Comparison of ENCODE assay signal across 11 cellular contexts in genomic region chr15:66692808-66693596, GRCh38. TPM values are rescaled to one million over a fixed set of nuclear protein-coding genes. Genes with fewer than 3 reads are reported as not detected.
DNase-seq lines count a peak whose midpoint lies in the region; ATAC-seq and TF ChIP-seq lines count a peak whose summit lies in the region.
"Had no signal": no experiment of that assay in that cellular context is flagged by ENCODE, and none has a peak within 500 bp of the region (broad histone marks: within the 10 kb centered on the region; RNA-seq: fewer than 3 reads in every experiment).

No MANE protein-coding gene starts in this region.

- TF ChIP-seq POLR2A in Raji (IDR thresholded peaks at IDR 0.05; ENCODE audit: insufficient read depth, low read depth, low read length) (peak; percentile 38; the same call in 1 of the 2 replicates), esophagus muscularis mucosa (IDR thresholded peaks at IDR 0.05; ENCODE audit: low read depth) (no peak)

- 73 to 82% methylated on average over 6 of the region's 6 CpGs for WGBS in heart right ventricle, 2 donors
- WGBS in esophagus muscularis mucosa = 57% methylated on average over 6 of the region's 6 CpGs

- TF ChIP-seq CTCF in heart right ventricle (IDR thresholded peaks at IDR 0.05) = no peak
- no peak for TF ChIP-seq CTCF in esophagus muscularis mucosa (IDR thresholded peaks at IDR 0.05)

- no peak overlapping the region for H3K4me3 ChIP-seq in heart right ventricle
- no peak overlapping the region for H3K4me3 ChIP-seq in esophagus muscularis mucosa

- H3K36me3 ChIP-seq in heart right ventricle (no peaks in the 10 kb centered on the region), esophagus muscularis mucosa (no peaks in the 10 kb centered on the region)

- peak overlapping the region; percentile 90 to 91 for H3K27ac Mint-ChIP-seq in stimulated activated naive CD8-positive, alpha-beta T cell treated with anti-CD3 and anti-CD28 coated beads, Interleukin-15, amount 100 ng/mL, for 72 hours

- H3K4me1 Mint-ChIP-seq in stimulated activated naive CD8-positive, alpha-beta T cell treated with anti-CD3 and anti-CD28 coated beads, Interleukin-15, amount 100 ng/mL, for 72 hours = peaks cover 12% of the 10 kb centered on the region

- H3K27ac ChIP-seq in heart right ventricle = peak overlapping the region in 7 of 10 donors; percentile 20 to 62 (median 46)
- H3K27ac ChIP-seq in esophagus muscularis mucosa (replicated peaks in 1 of 4) = peak overlapping the region; percentile 23 to 46 (median 38)
- H3K27ac ChIP-seq: C4-2B had no signal

- H3K27me3 ChIP-seq in heart right ventricle (no peaks in the 10 kb centered on the region), esophagus muscularis mucosa (no peaks in the 10 kb centered on the region)

- TF ChIP-seq EP300 in esophagus muscularis mucosa (IDR thresholded peaks at IDR 0.05) = no peak

- DNase-seq in heart right ventricle = no peak
- no peak for DNase-seq in left cardiac atrium
- DNase-seq in esophagus muscularis mucosa (ENCODE audit: extremely low spot score) = no peak
- peak; percentile 9 to 20 for DNase-seq in stimulated activated naive CD8-positive, alpha-beta T cell treated with anti-CD3 and anti-CD28 coated beads, Interleukin-15, amount 100 ng/mL, for 72 hours
- DNase-seq in NCI-H748 (lab: John Stamatoyannopoulos, UW; ENCODE audit: unreplicated experiment) = no peak
- DNase-seq in left colon = no peak
- no peak for DNase-seq in stimulated activated CD4-positive, alpha-beta T cell treated with anti-CD3 and anti-CD28 coated beads, Interleukin-4, amount 100 ng/mL, for 24 hours
- DNase-seq: amniotic stem cell, NCI-H1436 treated with DMSO at 0.1 percent for 48 hours had no signal

- H3K4me1 ChIP-seq in heart right ventricle = peaks cover 0 to 23% (median 11%) of the 10 kb centered on the region in 9 donors
- peaks cover 3 to 14% (median 10%) of the 10 kb centered on the region in 4 donors for H3K4me1 ChIP-seq in esophagus muscularis mucosa

- intact Hi-C loops in heart right ventricle (cut with DNase I) = no loop called here
- intact Hi-C loops in left cardiac atrium (cut with DNase I) = no loop called here
- intact Hi-C loops in esophagus muscularis mucosa (cut with DNase I) = no loop called here
- intact Hi-C loops in left colon (cut with DNase I, micrococcal nuclease) = no loop called here

- H3K9me3 Mint-ChIP-seq in stimulated activated naive CD8-positive, alpha-beta T cell treated with anti-CD3 and anti-CD28 coated beads, Interleukin-15, amount 100 ng/mL, for 72 hours = no peaks in the 10 kb centered on the region

- H3K9me3 ChIP-seq in heart right ventricle = no peaks in the 10 kb centered on the region
- no peaks in the 10 kb centered on the region for H3K9me3 ChIP-seq in esophagus muscularis mucosa

- ATAC-seq in heart right ventricle = peak in 1 of 8 donors; percentile 23
- ATAC-seq in left cardiac atrium = no peak
- peak; percentile 78 for ATAC-seq in stimulated activated naive CD8-positive, alpha-beta T cell treated with anti-CD3 and anti-CD28 coated beads, Interleukin-15, amount 100 ng/mL, for 72 hours
- ATAC-seq in left colon = no peak

- H3K4me3 Mint-ChIP-seq in stimulated activated naive CD8-positive, alpha-beta T cell treated with anti-CD3 and anti-CD28 coated beads, Interleukin-15, amount 100 ng/mL, for 72 hours = peak overlapping the region in 1 of 2 donors; percentile 51

- H3K27me3 Mint-ChIP-seq in stimulated activated naive CD8-positive, alpha-beta T cell treated with anti-CD3 and anti-CD28 coated beads, Interleukin-15, amount 100 ng/mL, for 72 hours = no peaks in the 10 kb centered on the region

RNA-seq across cellular contexts. Expression of gene SMAD6, which starts 9.0 kb away (rescaled TPM):
- 10 to 100 TPM; 12.2 to 43.4 (median 20.6) TPM for total RNA-seq in heart right ventricle
- 10 to 100 TPM in 1 of 2 donors, 1 to 10 TPM in 1; 6.6 to 19.5 TPM for polyA plus RNA-seq in heart right ventricle
- 10 to 100 TPM; 13.5 to 51.5 TPM for total RNA-seq in left cardiac atrium
- total RNA-seq in esophagus muscularis mucosa = 10 to 100 TPM in 3 of 4 donors, 1 to 10 TPM in 1; 9.4 to 18.9 (median 14.3) TPM
- total RNA-seq in left colon = 10 to 100 TPM in 1 of 2 donors, 1 to 10 TPM in 1; 9.6 to 11.2 TPM

Comparison
In these comparisons a context has a peak if more than half of its experiments do, and no peak if none do; other contexts are left out.
1. DNase-seq: peak in stimulated activated naive CD8-positive, alpha-beta T cell treated with anti-CD3 and anti-CD28 coated beads, Interleukin-15, amount 100 ng/mL, for 72 hours (2 of 2); none in heart right ventricle (0 of 2), left cardiac atrium (single experiment), esophagus muscularis mucosa (single experiment), NCI-H748 (single experiment), left colon (0 of 2) and stimulated activated CD4-positive, alpha-beta T cell treated with anti-CD3 and anti-CD28 coated beads, Interleukin-4, amount 100 ng/mL, for 24 hours (single experiment).